1 cellular context compared by ENCODE assay signal in genomic region chr16:8718753-8719386, GRCh38.
TF ChIP-seq lines count a peak whose summit lies in the region.

No MANE protein-coding gene starts in this region.

TF ChIP-seq in HepG2, 621 proteins besides CTCF, POLR2A, EP300 and RAD21:
- 0 out of 2 replicates have a peak, but pooled peaks have one; percentile 28 for TF ChIP-seq MAFF (IDR thresholded peaks at IDR 0.05; ENCODE audit: low read depth, low read length)
- no peak for TF ChIP-seq ZNF33A (CRISPR knock-in tag; IDR thresholded peaks at IDR 0.05; ENCODE audit: borderline replicate concordance)
- TF ChIP-seq FOXK2 (IDR thresholded peaks at IDR 0.05), result no peak
- TF ChIP-seq SNAPC5 (CRISPR knock-in tag; IDR thresholded peaks at IDR 0.05; ENCODE audit: borderline replicate concordance), result no peak
- peak; percentile 52 to 53; a peak in 3 of 4 replicates for TF ChIP-seq MAFK (conservative IDR thresholded peaks at IDR 0.05 in 1 of 2, IDR thresholded peaks at IDR 0.05 in 1 of 2; ENCODE audit: low read length in 2 of 2)
- no peak for TF ChIP-seq SKIL (CRISPR knock-in tag; IDR thresholded peaks at IDR 0.05; ENCODE audit: borderline replicate concordance)
- no peak for TF ChIP-seq ZNF382 (CRISPR knock-in tag; IDR thresholded peaks at IDR 0.05; ENCODE audit: borderline replicate concordance)
- no peak for TF ChIP-seq IKZF4 (CRISPR knock-in tag; IDR thresholded peaks at IDR 0.05; ENCODE audit: borderline replicate concordance, low read depth, not compliant biosample characterization)
- TF ChIP-seq TCF7 (IDR thresholded peaks at IDR 0.05; ENCODE audit: low read depth), result no peak
